In genomic region chr1:67430358-67431155, GRCh38 we compare ENCODE assay signal across 8 cellular contexts. TPM values are rescaled to one million over a fixed set of nuclear protein-coding genes. Genes with fewer than 3 reads are reported as not detected.
DNase-seq lines count a peak whose midpoint lies in the region; ATAC-seq and TF ChIP-seq lines count a peak whose summit lies in the region.

SERBP1 (minus strand) TSS chr1:67430402; CDS start chr1:67430300, 102 bp downstream.

- H3K9ac ChIP-seq in BLaER1 treated with 17β-estradiol and CSF1 and Interleukin-3, amounts not matched to agents 10 nM and 100 nM = peak within 1 kb of the TSS; percentile 94 to 99 (median 97)

- peaks cover 35% of the 10 kb centered on the region for H3K36me3 Mint-ChIP-seq in dendritic cell treated with granulocyte-macrophage colony-stimulating factor and Interleukin-4, amounts not matched to agents 40 ng/mL and 50 ng/mL, for 4 days (ENCODE audit: low read depth)

- no peaks in the 10 kb centered on the region for H3K9me3 ChIP-seq in BLaER1 treated with 17β-estradiol and CSF1 and Interleukin-3, amounts not matched to agents 10 nM and 100 nM (replicated peaks in 1 of 11)
- no peaks in the 10 kb centered on the region for H3K9me3 ChIP-seq in left lung

- no peaks in the 10 kb centered on the region for H3K27me3 ChIP-seq in BLaER1 treated with 17β-estradiol and CSF1 and Interleukin-3, amounts not matched to agents 10 nM and 100 nM
- no peaks in the 10 kb centered on the region for H3K27me3 ChIP-seq in left lung

- H3K27ac Mint-ChIP-seq in dendritic cell treated with granulocyte-macrophage colony-stimulating factor and Interleukin-4, amounts not matched to agents 40 ng/mL and 50 ng/mL, for 4 days = peak within 1 kb of the TSS; percentile 95

- peaks cover 50% of the 10 kb centered on the region for H3K4me1 Mint-ChIP-seq in dendritic cell treated with granulocyte-macrophage colony-stimulating factor and Interleukin-4, amounts not matched to agents 40 ng/mL and 50 ng/mL, for 4 days (ENCODE audit: low read depth)

- no peak for TF ChIP-seq CTCF in left lung (IDR thresholded peaks at IDR 0.05)

- H3K4me3 ChIP-seq in BLaER1 treated with 17β-estradiol and CSF1 and Interleukin-3, amounts not matched to agents 10 nM and 100 nM = peak within 1 kb of the TSS; percentile 81 to 99 (median 96)
- peak within 1 kb of the TSS; percentile 89 to 93 for H3K4me3 ChIP-seq in left lung

- peaks cover 41 to 45% (median 43%) of the 10 kb centered on the region in 11 experiments for H4K20me1 ChIP-seq in BLaER1 treated with 17β-estradiol and CSF1 and Interleukin-3, amounts not matched to agents 10 nM and 100 nM

- H3K4me2 ChIP-seq in BLaER1 treated with 17β-estradiol and CSF1 and Interleukin-3, amounts not matched to agents 10 nM and 100 nM = peak within 1 kb of the TSS; percentile 76 to 99 (median 85)

- ATAC-seq in GM19372 (IDR thresholded peaks at IDR 0.05; ENCODE audit: low read depth, unreplicated experiment) (peak; percentile 82), HG03558 (IDR thresholded peaks at IDR 0.05; ENCODE audit: extremely low read depth, unreplicated experiment) (peak; percentile 82), left lung (peak; percentile 98)

- H3K9me3 Mint-ChIP-seq in dendritic cell treated with granulocyte-macrophage colony-stimulating factor and Interleukin-4, amounts not matched to agents 40 ng/mL and 50 ng/mL, for 4 days = no peaks in the 10 kb centered on the region

- H3K27me3 Mint-ChIP-seq in dendritic cell treated with granulocyte-macrophage colony-stimulating factor and Interleukin-4, amounts not matched to agents 40 ng/mL and 50 ng/mL, for 4 days = no peaks in the 10 kb centered on the region

- H3K27ac ChIP-seq in BLaER1 treated with 17β-estradiol and CSF1 and Interleukin-3, amounts not matched to agents 10 nM and 100 nM = peak within 1 kb of the TSS; percentile 88 to 97 (median 95)
- peak within 1 kb of the TSS; percentile 86 to 91 for H3K27ac ChIP-seq in left lung

- H3K4me3 Mint-ChIP-seq in dendritic cell treated with granulocyte-macrophage colony-stimulating factor and Interleukin-4, amounts not matched to agents 40 ng/mL and 50 ng/mL, for 4 days = peak within 1 kb of the TSS; percentile 97

- peaks cover 8 to 41% (median 38%) of the 10 kb centered on the region in 11 experiments; a peak in 21 of 22 replicates for H3K36me3 ChIP-seq in BLaER1 treated with 17β-estradiol and CSF1 and Interleukin-3, amounts not matched to agents 10 nM and 100 nM
- peaks cover 0 to 8% of the 10 kb centered on the region in 2 donors for H3K36me3 ChIP-seq in left lung

- peaks cover 44 to 59% (median 55%) of the 10 kb centered on the region in 10 experiments for H3K4me1 ChIP-seq in BLaER1 treated with 17β-estradiol and CSF1 and Interleukin-3, amounts not matched to agents 10 nM and 100 nM
- H3K4me1 ChIP-seq in left lung = peaks cover 11 to 40% of the 10 kb centered on the region in 2 donors

- peak; percentile 95 for DNase-seq in NCI-H748 treated with DMSO at 0.1 percent for 48 hours (lab: John Stamatoyannopoulos, UW)
- peak; percentile 83 to 93 for DNase-seq in activated CD4-positive, alpha-beta T cell treated with anti-CD3 and anti-CD28 coated beads, Interleukin-2, amount 50 U/mL, for 24 hours (ENCODE audit: low read depth in 1 of 2, low spot score in 1 of 2)
- peak; percentile 97 to 98 for DNase-seq in left lung
- DNase-seq in stimulated activated CD4-positive, alpha-beta T cell treated with anti-CD3 and anti-CD28 coated beads, Interleukin-2, amount 100 ng/mL, for 48 hours = peak; percentile 86 to 88

- intact Hi-C loops in dendritic cell treated with granulocyte-macrophage colony-stimulating factor and Interleukin-4, amounts not matched to agents 40 ng/mL and 50 ng/mL, for 4 days (cut with micrococcal nuclease) = loop anchor here (2.0 to 10.0 kb wide), 3 partner anchors 252 to 500 kb away; partner anchors contain the start of gene SLC35D1
- intact Hi-C loops in left lung (cut with DNase I) = no loop called here

RNA-seq across cellular contexts. Expression of gene SERBP1, which starts in this region (rescaled TPM):
- 100 to 1,000 TPM; 130 to 174 TPM for total RNA-seq in left lung

Comparison
In these comparisons a context has a peak if more than half of its experiments do, and no peak if none do; other contexts are left out.
1. Peak in every context shown above with its lines: DNase-seq, ATAC-seq, H3K4me3 ChIP-seq and H3K27ac ChIP-seq.